Comparison of ENCODE assay signal across 13 cellular contexts in genomic region chr16:24988137-24988535, GRCh38. TPM values are rescaled to one million over a fixed set of nuclear protein-coding genes. Genes with fewer than 3 reads are reported as not detected.
DNase-seq lines count a peak whose midpoint lies in the region; ATAC-seq and TF ChIP-seq lines count a peak whose summit lies in the region.
"Had no signal": no experiment of that assay in that cellular context is flagged by ENCODE, and none has a peak within 500 bp of the region (broad histone marks: within the 10 kb centered on the region; RNA-seq: fewer than 3 reads in every experiment).

No MANE protein-coding gene starts in this region.

- TF ChIP-seq CTCF in A673 (conservative IDR thresholded peaks at IDR 0.05; ENCODE audit: low read depth, low read length) (no peak), colonic mucosa (IDR thresholded peaks at IDR 0.05) (no peak)

- H3K27me3 ChIP-seq in A673 (replicated peaks; ENCODE audit: insufficient read depth, low read depth, low read length, poor library complexity) = no peaks in the 10 kb centered on the region
- no peaks in the 10 kb centered on the region for H3K27me3 ChIP-seq in MG63
- no peaks in the 10 kb centered on the region for H3K27me3 ChIP-seq in colonic mucosa
- H3K27me3 ChIP-seq: BLaER1 had no signal

- no peaks in the 10 kb centered on the region for H3K27me3 Mint-ChIP-seq in naive thymus-derived CD8-positive, alpha-beta T cell
- H3K27me3 Mint-ChIP-seq: activated CD8-positive, alpha-beta memory T cell treated with anti-CD3 and anti-CD28 coated beads, Interleukin-2, amount 10 ng/mL, durations not matched to agents 7 days and 5 days had no signal

- H3K27ac Mint-ChIP-seq in naive thymus-derived CD8-positive, alpha-beta T cell = peak overlapping the region in 6 of 10 donors; percentile 6 to 80 (median 74)
- H3K27ac Mint-ChIP-seq in activated naive CD4-positive, alpha-beta T cell treated with anti-CD3 and anti-CD28 coated beads, Interleukin-2, amount 50 U/mL, for 72 hours = peak overlapping the region in 1 of 2 donors; percentile 52
- H3K27ac Mint-ChIP-seq: activated CD8-positive, alpha-beta memory T cell treated with anti-CD3 and anti-CD28 coated beads, Interleukin-2, amount 10 ng/mL, durations not matched to agents 7 days and 5 days had no signal

- CTCF ChIA-PET in A673 (lab: Charles Lee) = no interaction called here

- intact Hi-C loops in A673 (cut with micrococcal nuclease; ENCODE audit: unreplicated experiment) (no loop called here), colonic mucosa (cut with DNase I) (no loop called here)

- H3K9me3 ChIP-seq in A673 (ENCODE audit: low read depth, low read length, poor library complexity, severe bottlenecking) = no peaks in the 10 kb centered on the region
- no peaks in the 10 kb centered on the region for H3K9me3 ChIP-seq in MG63
- no peaks in the 10 kb centered on the region for H3K9me3 ChIP-seq in colonic mucosa
- H3K9me3 ChIP-seq: BLaER1 had no signal

- no peak overlapping the region for H3K4me3 Mint-ChIP-seq in naive thymus-derived CD8-positive, alpha-beta T cell
- H3K4me3 Mint-ChIP-seq: activated CD8-positive, alpha-beta memory T cell treated with anti-CD3 and anti-CD28 coated beads, Interleukin-2, amount 10 ng/mL, durations not matched to agents 7 days and 5 days; stimulated activated effector memory CD8-positive, alpha-beta T cell treated with anti-CD3 and anti-CD28 coated beads, Interleukin-12 subunit alpha, Interleukin-12 subunit beta, amount 100 ng/mL, for 72 hours had no signal

- H3K36me3 ChIP-seq in A673 (ENCODE audit: insufficient read depth, low read length, poor library complexity, severe bottlenecking) = no peaks in the 10 kb centered on the region
- H3K36me3 ChIP-seq in MG63 = peaks cover 19% of the 10 kb centered on the region
- H3K36me3 ChIP-seq in colonic mucosa = no peaks in the 10 kb centered on the region
- H3K36me3 ChIP-seq: BLaER1 had no signal

- H3K27ac ChIP-seq in A673 (ENCODE audit: low read depth, low read length, poor library complexity, severe bottlenecking) (peak overlapping the region; percentile 83), colonic mucosa (peak overlapping the region; percentile 40)
- H3K27ac ChIP-seq: BLaER1 had no signal

- H3K4me1 Mint-ChIP-seq in naive thymus-derived CD8-positive, alpha-beta T cell = peaks cover 47 to 94% (median 87%) of the 10 kb centered on the region in 4 donors

- H3K36me3 Mint-ChIP-seq in naive thymus-derived CD8-positive, alpha-beta T cell = peaks cover 0 to 6% (median 5%) of the 10 kb centered on the region in 3 donors
- peaks cover 0 to 10% of the 10 kb centered on the region in 2 donors for H3K36me3 Mint-ChIP-seq in activated naive CD4-positive, alpha-beta T cell treated with anti-CD3 and anti-CD28 coated beads, Interleukin-2, amount 50 U/mL, for 72 hours
- H3K36me3 Mint-ChIP-seq: stimulated activated effector memory CD8-positive, alpha-beta T cell treated with anti-CD3 and anti-CD28 coated beads, Interleukin-12 subunit alpha, Interleukin-12 subunit beta, amount 100 ng/mL, for 72 hours had no signal

- no TSS peak for BruUV-seq in A673 (replicated peaks; lab: Mats Ljungman, UMichigan)

- H3K4me1 ChIP-seq in A673 (ENCODE audit: insufficient read depth, low read length, poor library complexity, severe bottlenecking) (peaks cover 74% of the 10 kb centered on the region), colonic mucosa (peaks cover 45% of the 10 kb centered on the region)

- POLR2A ChIA-PET in A673 (lab: Charles Lee; ENCODE audit: low non-redundant PET) = interaction anchor here (0.6 kb wide), 1 partner anchor 352 kb away, joined by 5 read pairs; no protein-coding TSS in a partner anchor
- POLR2A ChIA-PET in naive thymus-derived CD8-positive, alpha-beta T cell (lab: Charles Lee) = no interaction called here

- no peaks in the 10 kb centered on the region for H3K9me3 Mint-ChIP-seq in naive thymus-derived CD8-positive, alpha-beta T cell
- H3K9me3 Mint-ChIP-seq in activated naive CD4-positive, alpha-beta T cell treated with anti-CD3 and anti-CD28 coated beads, Interleukin-2, amount 50 U/mL, for 72 hours = no peaks in the 10 kb centered on the region
- H3K9me3 Mint-ChIP-seq: stimulated activated effector memory CD8-positive, alpha-beta T cell treated with anti-CD3 and anti-CD28 coated beads, Interleukin-12 subunit alpha, Interleukin-12 subunit beta, amount 100 ng/mL, for 72 hours had no signal

- no peak for DNase-seq in A673 (ENCODE audit: low spot score)
- DNase-seq in MG63 = no peak
- DNase-seq in colonic mucosa = no peak
- no peak for DNase-seq in naive thymus-derived CD8-positive, alpha-beta T cell
- no peak for DNase-seq in activated naive CD4-positive, alpha-beta T cell treated with anti-CD3 and anti-CD28 coated beads, Interleukin-2, amount 50 U/mL, for 72 hours (ENCODE audit: low spot score in 2 of 2)
- DNase-seq: activated CD8-positive, alpha-beta memory T cell treated with anti-CD3 and anti-CD28 coated beads, Interleukin-2, amount 10 ng/mL, durations not matched to agents 7 days and 5 days; NCI-H1436; SHP77 treated with DMSO at 0.1 percent for 48 hours had no signal

- ATAC-seq in naive thymus-derived CD8-positive, alpha-beta T cell = no peak
- no peak for ATAC-seq in HG02642 (IDR thresholded peaks at IDR 0.05; ENCODE audit: poor library complexity, unreplicated experiment)
- no peak for ATAC-seq in HG02763 (IDR thresholded peaks at IDR 0.05; ENCODE audit: unreplicated experiment)
- ATAC-seq in GM21737 (IDR thresholded peaks at IDR 0.05; ENCODE audit: unreplicated experiment) = no peak
- no peak for ATAC-seq in activated naive CD4-positive, alpha-beta T cell treated with anti-CD3 and anti-CD28 coated beads, Interleukin-2, amount 50 U/mL, for 72 hours
- ATAC-seq: activated CD8-positive, alpha-beta memory T cell treated with anti-CD3 and anti-CD28 coated beads, Interleukin-2, amount 10 ng/mL, durations not matched to agents 7 days and 5 days had no signal

- H3K9ac ChIP-seq in colonic mucosa (ENCODE audit: low read depth in 2 of 2, low read length in 2 of 2) = peak overlapping the region in 1 of 2 donors; percentile 59

- peak overlapping the region; percentile 23 for H3K4me3 ChIP-seq in A673 (ENCODE audit: low read depth, low read length, poor library complexity, severe bottlenecking)
- H3K4me3 ChIP-seq in MG63 = peak overlapping the region; percentile 2
- H3K4me3 ChIP-seq in colonic mucosa = no peak overlapping the region
- H3K4me3 ChIP-seq: BLaER1 had no signal

RNA-seq across cellular contexts. Expression of gene ARHGAP17, which starts 27.0 kb away (rescaled TPM):
- total RNA-seq in A673 (2021) (144 and 146 TPM in 2 replicates), colonic mucosa (100 to 1,000 TPM in 1 of 2 donors, 10 to 100 TPM in 1; 97.4 to 109 TPM)
- total RNA-seq in MG63 (2014; rRNA removed; shearing (Covaris generic); ENCODE audit: low replicate concordance) = 17.5 and 36.1 TPM in 2 replicates
- 10 to 100 TPM; 69.1 to 69.5 TPM for total RNA-seq in naive thymus-derived CD8-positive, alpha-beta T cell
- 10 to 100 TPM; 18.2 to 38.6 (median 20.5) TPM for polyA plus RNA-seq in naive thymus-derived CD8-positive, alpha-beta T cell
- 10 to 100 TPM; 66.8 to 72.0 TPM for total RNA-seq in activated naive CD4-positive, alpha-beta T cell treated with anti-CD3 and anti-CD28 coated beads, Interleukin-2, amount 50 U/mL, for 72 hours
